In genomic region chr7:122803851-122804250, GRCh38 we compare ENCODE assay signal across 10 cellular contexts.
"Had no signal": no experiment of that assay in that cellular context is flagged by ENCODE, and none has a peak within 500 bp of the region (broad histone marks: within the 10 kb centered on the region; RNA-seq: fewer than 3 reads in every experiment).

No MANE protein-coding gene starts in this region.

- H3K36me3 ChIP-seq: lower lobe of right lung, neutrophil, sigmoid colon had no signal

- H3K4me3 ChIP-seq: hepatocyte, lower lobe of right lung, psoas muscle, sigmoid colon, skin epidermis had no signal

- H3K4me1 ChIP-seq: foreskin keratinocyte, psoas muscle had no signal

- H2AFZ ChIP-seq: hepatocyte had no signal

- H3K27me3 ChIP-seq: foreskin keratinocyte, hepatocyte, neutrophil, sigmoid colon had no signal

- DNase-seq: erythroblast; foreskin keratinocyte; lower lobe of right lung; natural killer cell; psoas muscle; sigmoid colon; stimulated activated naive CD4-positive, alpha-beta T cell treated with Interleukin-2 at 50 U/mL for 16 hours had no signal

- H3K27ac ChIP-seq: foreskin keratinocyte, hepatocyte, neutrophil, psoas muscle, skin epidermis had no signal

- ATAC-seq: foreskin keratinocyte, natural killer cell, psoas muscle had no signal

- H3K9me3 ChIP-seq: lower lobe of right lung, neutrophil, psoas muscle had no signal
